Comparison of ENCODE assay signal across 2 cellular contexts in genomic region chr17:43791589-43791988, GRCh38.
TF ChIP-seq lines count a peak whose summit lies in the region.

No MANE protein-coding gene starts in this region.

TF ChIP-seq in GM23338, 12 proteins besides CTCF, POLR2A, EP300 and RAD21:
- TF ChIP-seq ZNF114 (CRISPR knock-in tag; IDR thresholded peaks at IDR 0.05) = no peak
- TF ChIP-seq, protein P1, sequence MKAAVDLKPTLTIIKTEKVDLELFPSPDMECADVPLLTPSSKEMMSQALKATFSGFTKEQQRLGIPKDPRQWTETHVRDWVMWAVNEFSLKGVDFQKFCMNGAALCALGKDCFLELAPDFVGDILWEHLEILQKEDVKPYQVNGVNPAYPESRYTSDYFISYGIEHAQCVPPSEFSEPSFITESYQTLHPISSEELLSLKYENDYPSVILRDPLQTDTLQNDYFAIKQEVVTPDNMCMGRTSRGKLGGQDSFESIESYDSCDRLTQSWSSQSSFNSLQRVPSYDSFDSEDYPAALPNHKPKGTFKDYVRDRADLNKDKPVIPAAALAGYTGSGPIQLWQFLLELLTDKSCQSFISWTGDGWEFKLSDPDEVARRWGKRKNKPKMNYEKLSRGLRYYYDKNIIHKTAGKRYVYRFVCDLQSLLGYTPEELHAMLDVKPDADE (IDR thresholded peaks at IDR 0.05) = 0 out of 2 replicates have a peak, but pooled peaks have one; percentile 44
- no peak for TF ChIP-seq POLR2AphosphoS5 (IDR thresholded peaks at IDR 0.05; ENCODE audit: low read depth)

TF ChIP-seq in GM12878, 131 proteins besides CTCF, POLR2A, EP300 and RAD21:
- TF ChIP-seq HCFC1 (IDR thresholded peaks at IDR 0.05; ENCODE audit: low read length) = no peak
- peak; percentile 64 for TF ChIP-seq NR2C2 (IDR thresholded peaks at IDR 0.05; ENCODE audit: borderline replicate concordance, control insufficient read depth, insufficient read length, low read depth)
- no peak for TF ChIP-seq ZNF622 (IDR thresholded peaks at IDR 0.05)
- no peak for TF ChIP-seq HDGF (IDR thresholded peaks at IDR 0.05)
- peak in 1 of 2 experiments; percentile 86; a peak in 2 of 4 replicates for TF ChIP-seq SRF (IDR thresholded peaks at IDR 0.05; ENCODE audit: low read depth in 2 of 2, low read length in 2 of 2)
- TF ChIP-seq, protein P2, sequence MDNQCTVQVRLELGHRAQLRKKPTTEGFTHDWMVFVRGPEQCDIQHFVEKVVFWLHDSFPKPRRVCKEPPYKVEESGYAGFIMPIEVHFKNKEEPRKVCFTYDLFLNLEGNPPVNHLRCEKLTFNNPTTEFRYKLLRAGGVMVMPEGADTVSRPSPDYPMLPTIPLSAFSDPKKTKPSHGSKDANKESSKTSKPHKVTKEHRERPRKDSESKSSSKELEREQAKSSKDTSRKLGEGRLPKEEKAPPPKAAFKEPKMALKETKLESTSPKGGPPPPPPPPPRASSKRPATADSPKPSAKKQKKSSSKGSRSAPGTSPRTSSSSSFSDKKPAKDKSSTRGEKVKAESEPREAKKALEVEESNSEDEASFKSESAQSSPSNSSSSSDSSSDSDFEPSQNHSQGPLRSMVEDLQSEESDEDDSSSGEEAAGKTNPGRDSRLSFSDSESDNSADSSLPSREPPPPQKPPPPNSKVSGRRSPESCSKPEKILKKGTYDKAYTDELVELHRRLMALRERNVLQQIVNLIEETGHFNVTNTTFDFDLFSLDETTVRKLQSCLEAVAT (IDR thresholded peaks at IDR 0.05) = peak; percentile 99
- TF ChIP-seq BCL11A (IDR thresholded peaks at IDR 0.05; ENCODE audit: low read depth, low read length) = no peak
TF ChIP-seq in GM12878: peak in this region for 3.
